In genomic region chr16:68264128-68265077, GRCh38 we compare ENCODE assay signal across 8 cellular contexts. TPM values are rescaled to one million over a fixed set of nuclear protein-coding genes. Genes with fewer than 3 reads are reported as not detected.
DNase-seq lines count a peak whose midpoint lies in the region; ATAC-seq, FAIRE-seq and TF ChIP-seq lines count a peak whose summit lies in the region.

Gene SLC7A6, plus strand, starts transcription at chr16:68264526. Its CDS starts 10,201 bp downstream, at chr16:68274727.

- no peaks in the 10 kb centered on the region for H3K9me3 ChIP-seq in BLaER1 treated with 17β-estradiol and CSF1 and Interleukin-3, amounts not matched to agents 10 nM and 100 nM (replicated peaks in 1 of 11)

- TF ChIP-seq CTCF in fibroblast of mammary gland (conservative IDR thresholded peaks at IDR 0.05; ENCODE audit: control insufficient read depth, insufficient read depth, low read depth, low read length), result peak; percentile 59

- peak within 1 kb of the TSS; percentile 86 to 91 for H3K27ac Mint-ChIP-seq in natural killer cell treated with Interleukin-12 subunit alpha and Interleukin-12 subunit beta and Interleukin-15 and Interleukin-18, amount 100 ng/mL, for 72 hours

- peaks cover 18 to 53% (median 36%) of the 10 kb centered on the region in 11 experiments; a peak in 20 of 22 replicates for H4K20me1 ChIP-seq in BLaER1 treated with 17β-estradiol and CSF1 and Interleukin-3, amounts not matched to agents 10 nM and 100 nM

- H3K4me1 Mint-ChIP-seq in natural killer cell treated with Interleukin-12 subunit alpha and Interleukin-12 subunit beta and Interleukin-15 and Interleukin-18, amount 100 ng/mL, for 72 hours (ENCODE audit: low read depth in 2 of 2), result peaks cover 27 to 31% of the 10 kb centered on the region in 2 donors

- peak within 1 kb of the TSS; percentile 92 for H3K4me3 Mint-ChIP-seq in natural killer cell treated with Interleukin-12 subunit alpha and Interleukin-12 subunit beta and Interleukin-15 and Interleukin-18, amount 100 ng/mL, for 72 hours

- H3K4me3 ChIP-seq in BLaER1 treated with 17β-estradiol and CSF1 and Interleukin-3, amounts not matched to agents 10 nM and 100 nM, result peak within 1 kb of the TSS; percentile 75 to 92 (median 83)
- H3K4me3 ChIP-seq in fibroblast of mammary gland (ENCODE audit: control insufficient read depth, low read depth, low read length), result peak within 1 kb of the TSS; percentile 90

- no peaks in the 10 kb centered on the region for H3K9me3 Mint-ChIP-seq in natural killer cell treated with Interleukin-12 subunit alpha and Interleukin-12 subunit beta and Interleukin-15 and Interleukin-18, amount 100 ng/mL, for 72 hours

- peak within 1 kb of the TSS; percentile 87 to 98 (median 92) for H3K9ac ChIP-seq in BLaER1 treated with 17β-estradiol and CSF1 and Interleukin-3, amounts not matched to agents 10 nM and 100 nM

- peaks cover 5% of the 10 kb centered on the region for H3K36me3 Mint-ChIP-seq in natural killer cell treated with Interleukin-12 subunit alpha and Interleukin-12 subunit beta and Interleukin-15 and Interleukin-18, amount 100 ng/mL, for 72 hours

- H3K27me3 ChIP-seq in BLaER1 treated with 17β-estradiol and CSF1 and Interleukin-3, amounts not matched to agents 10 nM and 100 nM, result no peaks in the 10 kb centered on the region

- no peaks in the 10 kb centered on the region for H3K27me3 Mint-ChIP-seq in natural killer cell treated with Interleukin-12 subunit alpha and Interleukin-12 subunit beta and Interleukin-15 and Interleukin-18, amount 100 ng/mL, for 72 hours

- peak within 1 kb of the TSS; percentile 85 to 97 (median 93) for H3K27ac ChIP-seq in BLaER1 treated with 17β-estradiol and CSF1 and Interleukin-3, amounts not matched to agents 10 nM and 100 nM

- ATAC-seq in GM19043 (IDR thresholded peaks at IDR 0.05; ENCODE audit: low read depth, unreplicated experiment) (peak; percentile 48), HG03378 (IDR thresholded peaks at IDR 0.05; ENCODE audit: unreplicated experiment) (peak; percentile 42)
- peak; percentile 89 to 94 for ATAC-seq in natural killer cell treated with Interleukin-12 subunit alpha and Interleukin-12 subunit beta and Interleukin-15 and Interleukin-18, amount 100 ng/mL, for 72 hours
- peak; percentile 80 for ATAC-seq in stimulated activated naive CD8-positive, alpha-beta T cell treated with anti-CD3 and anti-CD28 coated beads, Interleukin-15, Interleukin-2, amounts not matched to agents 100 U/mL and 50 U/mL, for 24 hours

- H3K36me3 ChIP-seq in BLaER1 treated with 17β-estradiol and CSF1 and Interleukin-3, amounts not matched to agents 10 nM and 100 nM, result peaks cover 24 to 46% (median 36%) of the 10 kb centered on the region in 11 experiments

- no peak for FAIRE-seq in RCC 7860 (lab: Jason Lieb, UNC)

- H3K4me1 ChIP-seq in BLaER1 treated with 17β-estradiol and CSF1 and Interleukin-3, amounts not matched to agents 10 nM and 100 nM, result peaks cover 35 to 82% (median 70%) of the 10 kb centered on the region in 10 experiments

- DNase-seq in RCC 7860 (ENCODE audit: low spot score), result peak; percentile 56
- peak; percentile 52 to 76 for DNase-seq in activated T-helper 1 cell treated with anti-CD3 and anti-CD28 coated beads, Interleukin-2, amount 50 U/mL, for 16 hours (ENCODE audit: low read depth in 1 of 2, low spot score in 1 of 2)
- DNase-seq in fibroblast of mammary gland (ENCODE audit: low read depth), result peak; percentile 64
- DNase-seq in natural killer cell treated with Interleukin-12 subunit alpha and Interleukin-12 subunit beta and Interleukin-15 and Interleukin-18, amount 100 ng/mL, for 72 hours (ENCODE audit: low spot score), result peak; percentile 89
- DNase-seq in stimulated activated naive CD8-positive, alpha-beta T cell treated with anti-CD3 and anti-CD28 coated beads, Interleukin-15, Interleukin-2, amounts not matched to agents 100 U/mL and 50 U/mL, for 24 hours, result peak; percentile 90

- peak within 1 kb of the TSS; percentile 83 to 97 (median 89) for H3K4me2 ChIP-seq in BLaER1 treated with 17β-estradiol and CSF1 and Interleukin-3, amounts not matched to agents 10 nM and 100 nM

RNA-seq across cellular contexts. Expression of gene SLC7A6, which starts in this region (rescaled TPM):
- 100 to 1,000 TPM in 1 of 2 donors, 10 to 100 TPM in 1; 56.2 to 111 TPM for total RNA-seq in natural killer cell treated with Interleukin-12 subunit alpha and Interleukin-12 subunit beta and Interleukin-15 and Interleukin-18, amount 100 ng/mL, for 72 hours

Comparison
In these comparisons a context has a peak if more than half of its experiments do, and no peak if none do; other contexts are left out.
1. Peak in every context shown above with its lines: DNase-seq, ATAC-seq, H3K4me3 ChIP-seq and H3K27ac ChIP-seq.